In genomic region chr16:68298907-68299515, GRCh38 we compare ENCODE assay signal across 10 cellular contexts. TPM values are rescaled to one million over a fixed set of nuclear protein-coding genes. Genes with fewer than 3 reads are reported as not detected.
DNase-seq lines count a peak whose midpoint lies in the region; TF ChIP-seq lines count a peak whose summit lies in the region.
"Had no signal": no experiment of that assay in that cellular context is flagged by ENCODE, and none has a peak within 500 bp of the region (broad histone marks: within the 10 kb centered on the region; RNA-seq: fewer than 3 reads in every experiment).

No MANE protein-coding gene starts in this region.

- peaks cover 33% of the 10 kb centered on the region for H3K4me1 Mint-ChIP-seq in chondrocyte (ENCODE audit: low read depth)

- BruUV-seq in A673 (replicated peaks; lab: Mats Ljungman, UMichigan): no TSS peak

- WGBS in mesenchymal stem cell: 65% methylated on average over 5 of the region's 5 CpGs

- no peak overlapping the region for H2BK12ac ChIP-seq in mesenchymal stem cell (ENCODE audit: low read length in 2 of 2)

- CTCF ChIA-PET in A673 (lab: Charles Lee): interaction anchor here (1.2 to 1.5 kb wide), 2 partner anchors 12 to 35 kb away, joined by 3 to 4 read pairs; partner anchors contain the start of genes PRMT7, SLC7A6 and SLC7A6OS

- H3K18ac ChIP-seq in mesenchymal stem cell (ENCODE audit: low read depth in 1 of 2, low read length in 2 of 2): no peak overlapping the region

- TF ChIP-seq CTCF in A673 (conservative IDR thresholded peaks at IDR 0.05; ENCODE audit: low read depth, low read length) (no peak), chondrocyte (IDR thresholded peaks at IDR 0.05) (no peak)

- peaks cover 32% of the 10 kb centered on the region for H3K79me1 ChIP-seq in mesenchymal stem cell (replicated peaks; ENCODE audit: low read length, poor library complexity, severe bottlenecking)

- no peaks in the 10 kb centered on the region for H3K9me3 Mint-ChIP-seq in chondrocyte (ENCODE audit: low read depth)

- H3K36me3 Mint-ChIP-seq in chondrocyte (ENCODE audit: low read depth): peaks cover 48% of the 10 kb centered on the region

- POLR2A ChIA-PET in A673 (lab: Charles Lee; ENCODE audit: low non-redundant PET): interaction anchor here (0.6 kb wide), 1 partner anchor 12 kb away, joined by 4 read pairs; the partner anchor contains the start of genes PRMT7 and SLC7A6OS

- peak overlapping the region in 1 of 2 experiments; percentile 18 for H3K4ac ChIP-seq in mesenchymal stem cell (ENCODE audit: low read depth in 1 of 2, low read length in 2 of 2)

- H2BK120ac ChIP-seq in mesenchymal stem cell (ENCODE audit: low read depth, low read length): no peak overlapping the region

- H3K23ac ChIP-seq in mesenchymal stem cell (ENCODE audit: low read length in 2 of 2): peak overlapping the region in 1 of 2 experiments; percentile 26

- H3K4me3 ChIP-seq in A673 (ENCODE audit: low read depth, low read length, poor library complexity, severe bottlenecking): peak overlapping the region; percentile 7
- no peak overlapping the region for H3K4me3 ChIP-seq in mesenchymal stem cell (ENCODE audit: insufficient read depth in 1 of 2, low read depth in 1 of 2, low read length in 2 of 2)
- H3K4me3 ChIP-seq: coronary artery had no signal

- no peak overlapping the region for H2AFZ ChIP-seq in mesenchymal stem cell (ENCODE audit: low read depth, low read length)

- DNase-seq in A673 (ENCODE audit: low spot score) (peak; percentile 94), NCI-H1105 (lab: John Stamatoyannopoulos, UW) (peak; percentile 22), chondrocyte (ENCODE audit: low spot score) (no peak), mesenchymal stem cell (peak; percentile 73), NK-92 (lab: John Stamatoyannopoulos, UW; ENCODE audit: unreplicated experiment) (no peak), NCI-H187 (lab: John Stamatoyannopoulos, UW) (no peak), Kasumi-1 (lab: John Stamatoyannopoulos, UW) (no peak)
- DNase-seq in activated CD4-positive, CD25-positive, alpha-beta regulatory T cell treated with anti-CD3 and anti-CD28 coated beads, Interleukin-2, amount 50 U/mL, for 72 hours: no peak
- DNase-seq: COR-L47 had no signal

- no peak overlapping the region for H2BK5ac ChIP-seq in mesenchymal stem cell (ENCODE audit: low read depth, low read length, poor library complexity, severe bottlenecking)

- no peaks in the 10 kb centered on the region for H3K27me3 Mint-ChIP-seq in chondrocyte (ENCODE audit: low read depth)

- no peak overlapping the region for H3K14ac ChIP-seq in mesenchymal stem cell (ENCODE audit: low read length in 2 of 2)

- intact Hi-C loops in A673 (cut with micrococcal nuclease; ENCODE audit: unreplicated experiment): no loop called here

- H3K4me1 ChIP-seq in A673 (ENCODE audit: insufficient read depth, low read length, poor library complexity, severe bottlenecking) (peaks cover 31% of the 10 kb centered on the region), mesenchymal stem cell (ENCODE audit: control insufficient read depth, insufficient read depth, low read depth, low read length) (peaks cover 15% of the 10 kb centered on the region)

- no peak overlapping the region for H3K4me3 Mint-ChIP-seq in chondrocyte (ENCODE audit: unreplicated experiment)

- H2AK5ac ChIP-seq in mesenchymal stem cell (ENCODE audit: low read length, severe bottlenecking): peak overlapping the region; percentile 27

- H2BK15ac ChIP-seq in mesenchymal stem cell (ENCODE audit: low read depth, poor library complexity, severe bottlenecking): no peak overlapping the region

- H3K36me3 ChIP-seq in A673 (ENCODE audit: insufficient read depth, low read length, poor library complexity, severe bottlenecking): peaks cover 79% of the 10 kb centered on the region
- H3K36me3 ChIP-seq in mesenchymal stem cell (ENCODE audit: control insufficient read depth in 1 of 2, insufficient read depth in 2 of 2, low read depth in 1 of 2, low read length in 2 of 2): peaks cover 44 to 95% of the 10 kb centered on the region in 2 experiments

- no peak overlapping the region for H4K91ac ChIP-seq in mesenchymal stem cell (ENCODE audit: low read length)

- H3K4me2 ChIP-seq in mesenchymal stem cell (ENCODE audit: low read length, poor library complexity, severe bottlenecking): no peak overlapping the region

- no peaks in the 10 kb centered on the region for H3K27me3 ChIP-seq in A673 (replicated peaks; ENCODE audit: insufficient read depth, low read depth, low read length, poor library complexity)
- no peaks in the 10 kb centered on the region for H3K27me3 ChIP-seq in mesenchymal stem cell (ENCODE audit: control insufficient read depth in 1 of 2, insufficient read depth in 1 of 2, low read length in 2 of 2)

- H4K8ac ChIP-seq in mesenchymal stem cell (ENCODE audit: low read length): no peak overlapping the region

- peak overlapping the region; percentile 66 for H3K9ac ChIP-seq in mesenchymal stem cell (ENCODE audit: low read length)

- peak overlapping the region; percentile 77 for H3K27ac Mint-ChIP-seq in chondrocyte (ENCODE audit: unreplicated experiment)

- H3K27ac ChIP-seq in A673 (ENCODE audit: low read depth, low read length, poor library complexity, severe bottlenecking) (peak overlapping the region; percentile 64), mesenchymal stem cell (ENCODE audit: low read length, poor library complexity, severe bottlenecking) (peak overlapping the region; percentile 73)

- no peaks in the 10 kb centered on the region for H3K9me3 ChIP-seq in A673 (ENCODE audit: low read depth, low read length, poor library complexity, severe bottlenecking)
- H3K9me3 ChIP-seq in mesenchymal stem cell (ENCODE audit: control insufficient read depth, low read length): no peaks in the 10 kb centered on the region

RNA-seq across cellular contexts. Expression of gene SLC7A6OS, which starts 11.7 kb away (rescaled TPM):
- 24.5 and 25.3 TPM in 2 replicates for total RNA-seq in A673 (2021)
- total RNA-seq in chondrocyte: 9.5 to 12.7 TPM (median 11.8 TPM) in 3 replicates
- polyA plus RNA-seq in mesenchymal stem cell (2013, experiment 1 of 2): 7.0 TPM
- polyA plus RNA-seq in mesenchymal stem cell (2013, experiment 2 of 2): 7.0 TPM

RNA-seq across cellular contexts. Expression of gene PRMT7, which starts 11.8 kb away (rescaled TPM):
- total RNA-seq in A673 (2021) (60.2 and 66.2 TPM in 2 replicates), chondrocyte (25.1 to 41.8 TPM (median 26.7 TPM) in 3 replicates)
- 14.6 TPM for polyA plus RNA-seq in mesenchymal stem cell (2013, experiment 1 of 2)
- polyA plus RNA-seq in mesenchymal stem cell (2013, experiment 2 of 2): 14.7 TPM

RNA-seq across cellular contexts. Expression of gene SLC7A6, which starts 34.7 kb away (rescaled TPM):
- total RNA-seq in A673 (2021) (43.6 and 58.7 TPM in 2 replicates), chondrocyte (49.5 to 57.3 TPM (median 55.9 TPM) in 3 replicates)
- 27.0 TPM for polyA plus RNA-seq in mesenchymal stem cell (2013, experiment 1 of 2)
- 34.1 TPM for polyA plus RNA-seq in mesenchymal stem cell (2013, experiment 2 of 2)

RNA-seq across cellular contexts. Expression of gene PLA2G15, which starts 53.8 kb away (rescaled TPM):
- total RNA-seq in A673 (2021) (6.8 and 8.1 TPM in 2 replicates), chondrocyte (24.5 to 29.6 TPM (median 28.0 TPM) in 3 replicates)
- polyA plus RNA-seq in mesenchymal stem cell (2013, experiment 1 of 2): 26.1 TPM
- polyA plus RNA-seq in mesenchymal stem cell (2013, experiment 2 of 2): 25.9 TPM

Comparison
In these comparisons a context has a peak if more than half of its experiments do, and no peak if none do; other contexts are left out.
1. DNase-seq: peak in A673 (single experiment), NCI-H1105 (single experiment) and mesenchymal stem cell (single experiment); none in chondrocyte (single experiment), NK-92 (single experiment), NCI-H187 (0 of 2), Kasumi-1 (0 of 2) and activated CD4-positive, CD25-positive, alpha-beta regulatory T cell treated with anti-CD3 and anti-CD28 coated beads, Interleukin-2, amount 50 U/mL, for 72 hours (single experiment).